In the genomic region with DNA sequence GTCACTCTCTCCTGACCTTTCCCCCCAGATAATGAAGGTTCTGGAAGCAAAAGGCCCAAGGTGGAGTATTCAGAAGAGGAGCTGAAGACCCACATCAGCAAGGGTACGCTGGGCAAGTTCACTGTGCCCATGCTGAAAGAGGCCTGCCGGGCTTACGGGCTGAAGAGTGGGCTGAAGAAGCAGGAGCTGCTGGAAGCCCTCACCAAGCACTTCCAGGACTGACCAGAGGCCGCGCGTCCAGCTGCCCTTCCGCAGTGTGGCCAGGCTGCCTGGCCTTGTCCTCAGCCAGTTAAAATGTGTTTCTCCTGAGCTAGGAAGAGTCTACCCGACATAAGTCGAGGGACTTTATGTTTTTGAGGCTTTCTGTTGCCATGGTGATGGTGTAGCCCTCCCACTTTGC, we compare ENCODE assay signal across 1 cellular context. TPM values are rescaled to one million over a fixed set of nuclear protein-coding genes. Genes with fewer than 3 reads are reported as not detected.
"Had no signal": no experiment of that assay in that cellular context is flagged by ENCODE, and none has a peak within 500 bp of the region (broad histone marks: within the 10 kb centered on the region; RNA-seq: fewer than 3 reads in every experiment).

No MANE protein-coding gene starts in this region.

RNA-seq across cellular contexts. Expression of a gene that starts 35.7 kb away (rescaled TPM):
- total RNA-seq: bronchial epithelial cell had no signal
